Comparison of ENCODE assay signal across 24 cellular contexts in genomic region chr12:127903146-127903545, GRCh38.
DNase-seq lines count a peak whose midpoint lies in the region; ATAC-seq, FAIRE-seq and TF ChIP-seq lines count a peak whose summit lies in the region.
"Had no signal": no experiment of that assay in that cellular context is flagged by ENCODE, and none has a peak within 500 bp of the region (broad histone marks: within the 10 kb centered on the region; RNA-seq: fewer than 3 reads in every experiment).

No MANE protein-coding gene starts in this region.

- H3K9me3 Mint-ChIP-seq in mesothelial cell of epicardium: peaks cover 21% of the 10 kb centered on the region

- H3K27ac Mint-ChIP-seq in mesothelial cell of epicardium: peak overlapping the region; percentile 86
- H3K27ac Mint-ChIP-seq: activated CD4-positive, alpha-beta T cell treated with anti-CD3 and anti-CD28 coated beads, Interleukin-2, amount 10 ng/mL, durations not matched to agents 24 days and 14 days; natural killer cell had no signal

- peaks cover 1% of the 10 kb centered on the region for H3K36me3 Mint-ChIP-seq in mesothelial cell of epicardium
- H3K36me3 Mint-ChIP-seq: natural killer cell had no signal

- no peaks in the 10 kb centered on the region for H3K27me3 Mint-ChIP-seq in mesothelial cell of epicardium (ENCODE audit: low read depth)
- H3K27me3 Mint-ChIP-seq: activated CD4-positive, alpha-beta T cell treated with anti-CD3 and anti-CD28 coated beads, Interleukin-2, amount 10 ng/mL, durations not matched to agents 24 days and 14 days had no signal

- no peak for TF ChIP-seq POLR2A in H54 (IDR thresholded peaks at IDR 0.05; ENCODE audit: low read depth, low read length)

- peak; percentile 68 for DNase-seq in ACHN
- no peak for DNase-seq in H54 (ENCODE audit: insufficient read length, low spot score)
- peak; percentile 47 for DNase-seq in dedifferentiated amniotic fluid mesenchymal stem cell (ENCODE audit: extremely low spot score)
- DNase-seq in mesothelial cell of epicardium (ENCODE audit: low spot score in 2 of 2, unreplicated experiment in 2 of 2): no peak
- DNase-seq in HT-29 (ENCODE audit: low spot score): no peak
- no peak for DNase-seq in medulla oblongata (ENCODE audit: extremely low spot score)
- DNase-seq in HuH-7.5 (ENCODE audit: low spot score): no peak
- DNase-seq: 8988T; activated CD4-positive, alpha-beta T cell treated with anti-CD3 and anti-CD28 coated beads, Interleukin-2, amount 10 ng/mL, durations not matched to agents 24 days and 14 days; activated CD8-positive, alpha-beta memory T cell treated with anti-CD3 and anti-CD28 coated beads, Interleukin-2, amount 50 U/mL, for 48 hours; activated gamma-delta T cell; adrenal gland; central memory CD4-positive, alpha-beta T cell; effector CD8-positive, alpha-beta T cell; head of caudate nucleus; natural killer cell; NCI-H1105; NCI-H2107; NCI-H510A; stimulated activated CD4-positive, alpha-beta T cell treated with anti-CD3 and anti-CD28 coated beads, Interleukin-4, amount 100 ng/mL, for 4 hours; SW 1271; uterus had no signal

- peak; percentile 6 for FAIRE-seq in H54 (lab: Jason Lieb, UNC)
- FAIRE-seq: keratinocyte had no signal

- H3K4me1 Mint-ChIP-seq in mesothelial cell of epicardium: peaks cover 21% of the 10 kb centered on the region
- H3K4me1 Mint-ChIP-seq: activated CD4-positive, alpha-beta T cell treated with anti-CD3 and anti-CD28 coated beads, Interleukin-2, amount 10 ng/mL, durations not matched to agents 24 days and 14 days; natural killer cell had no signal

- peak overlapping the region; percentile 36 for H3K4me3 Mint-ChIP-seq in mesothelial cell of epicardium
- H3K4me3 Mint-ChIP-seq: activated CD4-positive, alpha-beta T cell treated with anti-CD3 and anti-CD28 coated beads, Interleukin-2, amount 10 ng/mL, durations not matched to agents 24 days and 14 days; natural killer cell had no signal

- ATAC-seq in HG03280 (IDR thresholded peaks at IDR 0.05; ENCODE audit: unreplicated experiment): no peak
- ATAC-seq: natural killer cell had no signal

- in situ Hi-C loops in ACHN (cut with HindIII; ENCODE audit: low pct_ligation_motif_present, low pct_unique_long_range_greater_than_20kb, low sequenced_read_pairs): no loop called here

- TF ChIP-seq CTCF in mesothelial cell of epicardium (IDR thresholded peaks at IDR 0.05; ENCODE audit: unreplicated experiment): no peak

Comparison
In these comparisons a context has a peak if more than half of its experiments do, and no peak if none do; other contexts are left out.
1. DNase-seq: peak in ACHN (single experiment) and dedifferentiated amniotic fluid mesenchymal stem cell (single experiment); none in H54 (single experiment), mesothelial cell of epicardium (0 of 2), HT-29 (single experiment), medulla oblongata (single experiment) and HuH-7.5 (single experiment).